ENCODE assay signal across 2 cellular contexts in the genomic region with DNA sequence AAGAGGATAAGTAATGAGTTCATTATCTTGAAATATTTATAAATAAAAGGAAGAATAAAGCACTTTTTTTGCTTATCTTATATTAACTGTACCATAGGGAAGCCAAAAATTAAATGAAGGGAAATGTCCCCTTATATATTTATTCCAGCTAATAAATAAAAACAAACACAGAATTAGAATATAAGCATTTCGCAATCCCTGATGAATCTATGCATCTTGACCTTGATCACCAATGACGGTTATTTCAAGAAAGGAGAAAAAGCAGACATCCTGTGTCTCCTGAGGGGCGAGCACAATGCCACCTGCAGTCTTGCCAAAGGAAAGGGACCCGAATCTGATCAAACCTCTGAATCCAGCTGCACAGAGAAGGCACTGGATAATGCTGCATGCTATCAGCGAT.
TF ChIP-seq lines count a peak whose summit lies in the region.

No MANE protein-coding gene starts in this region.

TF ChIP-seq in GM23338, 12 proteins besides CTCF, POLR2A, EP300 and RAD21 (continued from another document):
- TF ChIP-seq, protein P1, sequence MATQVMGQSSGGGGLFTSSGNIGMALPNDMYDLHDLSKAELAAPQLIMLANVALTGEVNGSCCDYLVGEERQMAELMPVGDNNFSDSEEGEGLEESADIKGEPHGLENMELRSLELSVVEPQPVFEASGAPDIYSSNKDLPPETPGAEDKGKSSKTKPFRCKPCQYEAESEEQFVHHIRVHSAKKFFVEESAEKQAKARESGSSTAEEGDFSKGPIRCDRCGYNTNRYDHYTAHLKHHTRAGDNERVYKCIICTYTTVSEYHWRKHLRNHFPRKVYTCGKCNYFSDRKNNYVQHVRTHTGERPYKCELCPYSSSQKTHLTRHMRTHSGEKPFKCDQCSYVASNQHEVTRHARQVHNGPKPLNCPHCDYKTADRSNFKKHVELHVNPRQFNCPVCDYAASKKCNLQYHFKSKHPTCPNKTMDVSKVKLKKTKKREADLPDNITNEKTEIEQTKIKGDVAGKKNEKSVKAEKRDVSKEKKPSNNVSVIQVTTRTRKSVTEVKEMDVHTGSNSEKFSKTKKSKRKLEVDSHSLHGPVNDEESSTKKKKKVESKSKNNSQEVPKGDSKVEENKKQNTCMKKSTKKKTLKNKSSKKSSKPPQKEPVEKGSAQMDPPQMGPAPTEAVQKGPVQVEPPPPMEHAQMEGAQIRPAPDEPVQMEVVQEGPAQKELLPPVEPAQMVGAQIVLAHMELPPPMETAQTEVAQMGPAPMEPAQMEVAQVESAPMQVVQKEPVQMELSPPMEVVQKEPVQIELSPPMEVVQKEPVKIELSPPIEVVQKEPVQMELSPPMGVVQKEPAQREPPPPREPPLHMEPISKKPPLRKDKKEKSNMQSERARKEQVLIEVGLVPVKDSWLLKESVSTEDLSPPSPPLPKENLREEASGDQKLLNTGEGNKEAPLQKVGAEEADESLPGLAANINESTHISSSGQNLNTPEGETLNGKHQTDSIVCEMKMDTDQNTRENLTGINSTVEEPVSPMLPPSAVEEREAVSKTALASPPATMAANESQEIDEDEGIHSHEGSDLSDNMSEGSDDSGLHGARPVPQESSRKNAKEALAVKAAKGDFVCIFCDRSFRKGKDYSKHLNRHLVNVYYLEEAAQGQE (IDR thresholded peaks at IDR 0.05; ENCODE audit: unreplicated experiment): no peak

TF ChIP-seq in WTC11, 78 proteins besides CTCF, POLR2A, EP300 and RAD21 (continued from another document):
- TF ChIP-seq, protein P2, sequence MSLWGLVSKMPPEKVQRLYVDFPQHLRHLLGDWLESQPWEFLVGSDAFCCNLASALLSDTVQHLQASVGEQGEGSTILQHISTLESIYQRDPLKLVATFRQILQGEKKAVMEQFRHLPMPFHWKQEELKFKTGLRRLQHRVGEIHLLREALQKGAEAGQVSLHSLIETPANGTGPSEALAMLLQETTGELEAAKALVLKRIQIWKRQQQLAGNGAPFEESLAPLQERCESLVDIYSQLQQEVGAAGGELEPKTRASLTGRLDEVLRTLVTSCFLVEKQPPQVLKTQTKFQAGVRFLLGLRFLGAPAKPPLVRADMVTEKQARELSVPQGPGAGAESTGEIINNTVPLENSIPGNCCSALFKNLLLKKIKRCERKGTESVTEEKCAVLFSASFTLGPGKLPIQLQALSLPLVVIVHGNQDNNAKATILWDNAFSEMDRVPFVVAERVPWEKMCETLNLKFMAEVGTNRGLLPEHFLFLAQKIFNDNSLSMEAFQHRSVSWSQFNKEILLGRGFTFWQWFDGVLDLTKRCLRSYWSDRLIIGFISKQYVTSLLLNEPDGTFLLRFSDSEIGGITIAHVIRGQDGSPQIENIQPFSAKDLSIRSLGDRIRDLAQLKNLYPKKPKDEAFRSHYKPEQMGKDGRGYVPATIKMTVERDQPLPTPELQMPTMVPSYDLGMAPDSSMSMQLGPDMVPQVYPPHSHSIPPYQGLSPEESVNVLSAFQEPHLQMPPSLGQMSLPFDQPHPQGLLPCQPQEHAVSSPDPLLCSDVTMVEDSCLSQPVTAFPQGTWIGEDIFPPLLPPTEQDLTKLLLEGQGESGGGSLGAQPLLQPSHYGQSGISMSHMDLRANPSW (CRISPR knock-in tag; conservative IDR thresholded peaks at IDR 0.05; ENCODE audit: low read depth): no peak
- TF ChIP-seq NFE2L1 (CRISPR knock-in tag; IDR thresholded peaks at IDR 0.05): no peak
